In genomic region chr1:226716577-226716976, GRCh38 we compare ENCODE assay signal across 18 cellular contexts. TPM values are rescaled to one million over a fixed set of nuclear protein-coding genes. Genes with fewer than 3 reads are reported as not detected.
A peak's percentile ranks its signal among the peaks of the same experiment; 100 is the strongest.
DNase-seq lines count a peak whose midpoint lies in the region; ATAC-seq and TF ChIP-seq lines count a peak whose summit lies in the region.
"Had no signal": no experiment of that assay in that cellular context is flagged by ENCODE, and none has a peak within 500 bp of the region (broad histone marks: within the 10 kb centered on the region; RNA-seq: fewer than 3 reads in every experiment).

No MANE protein-coding gene starts in this region.

- POLR2A ChIA-PET in activated CD4-positive, alpha-beta memory T cell treated with anti-CD3 and anti-CD28 coated beads for 36 hours (lab: Charles Lee) = no interaction called here
- POLR2A ChIA-PET in activated CD4-positive, alpha-beta memory T cell treated with anti-CD3 and anti-CD28 coated beads, Interleukin-2, amount 10 ng/mL, durations not matched to agents 7 days and 5 days (lab: Charles Lee) = no interaction called here
- POLR2A ChIA-PET in OCI-LY7 (lab: Charles Lee) = interaction anchor here (0.5 kb wide), 1 partner anchor 40 kb away, joined by 3 read pairs; no protein-coding TSS in a partner anchor

- H3K36me3 ChIP-seq in OCI-LY7 (ENCODE audit: insufficient read depth, low read length) = peaks cover 62% of the 10 kb centered on the region
- no peaks in the 10 kb centered on the region for H3K36me3 ChIP-seq in WERI-Rb-1
- H3K36me3 ChIP-seq: ovary had no signal

- peaks cover 84% of the 10 kb centered on the region for H3K79me2 ChIP-seq in OCI-LY7 (ENCODE audit: insufficient read depth, low read depth, low read length)

- H3K4me2 ChIP-seq in OCI-LY7 (ENCODE audit: low read length) = peak overlapping the region; percentile 46
- H3K4me2 ChIP-seq: A549, KMS-11 had no signal

- H3K36me3 Mint-ChIP-seq in activated CD4-positive, alpha-beta memory T cell treated with anti-CD3 and anti-CD28 coated beads for 36 hours = peaks cover 33% of the 10 kb centered on the region
- peaks cover 64% of the 10 kb centered on the region for H3K36me3 Mint-ChIP-seq in activated CD4-positive, alpha-beta memory T cell treated with anti-CD3 and anti-CD28 coated beads, Interleukin-2, amount 10 ng/mL, durations not matched to agents 7 days and 5 days (ENCODE audit: low read depth)
- peaks cover 27% of the 10 kb centered on the region for H3K36me3 Mint-ChIP-seq in stimulated activated memory B cell treated with anti-CD40 and anti-IgM and Interleukin-4, amounts not matched to agents 10 μg/mL and 1 μg/mL and 100 μg/mL, for 72 hours

- no peaks in the 10 kb centered on the region for H3K9me2 ChIP-seq in OCI-LY7 (ENCODE audit: insufficient read depth, low read length)

- H3K27me3 Mint-ChIP-seq in activated CD4-positive, alpha-beta memory T cell treated with anti-CD3 and anti-CD28 coated beads for 36 hours = no peaks in the 10 kb centered on the region
- H3K27me3 Mint-ChIP-seq in activated CD4-positive, alpha-beta memory T cell treated with anti-CD3 and anti-CD28 coated beads, Interleukin-2, amount 10 ng/mL, durations not matched to agents 7 days and 5 days = no peaks in the 10 kb centered on the region
- H3K27me3 Mint-ChIP-seq in stimulated activated memory B cell treated with anti-CD40 and anti-IgM and Interleukin-4, amounts not matched to agents 10 μg/mL and 1 μg/mL and 100 μg/mL, for 72 hours = no peaks in the 10 kb centered on the region
- H3K27me3 Mint-ChIP-seq: activated CD8-positive, alpha-beta memory T cell treated with anti-CD3 and anti-CD28 coated beads, Interleukin-2, amount 10 ng/mL, durations not matched to agents 7 days and 5 days; type B pancreatic cell had no signal

- peak overlapping the region; percentile 91 for H3K27ac Mint-ChIP-seq in activated CD4-positive, alpha-beta memory T cell treated with anti-CD3 and anti-CD28 coated beads for 36 hours
- H3K27ac Mint-ChIP-seq in activated CD4-positive, alpha-beta memory T cell treated with anti-CD3 and anti-CD28 coated beads, Interleukin-2, amount 10 ng/mL, durations not matched to agents 7 days and 5 days = no peak overlapping the region
- peak overlapping the region; percentile 77 for H3K27ac Mint-ChIP-seq in stimulated activated memory B cell treated with anti-CD40 and anti-IgM and Interleukin-4, amounts not matched to agents 10 μg/mL and 1 μg/mL and 100 μg/mL, for 72 hours
- H3K27ac Mint-ChIP-seq: type B pancreatic cell had no signal

- H4K20me1 ChIP-seq in OCI-LY7 (ENCODE audit: insufficient read depth, low read length) = no peaks in the 10 kb centered on the region; the same call in 1 of the 2 replicates

- no peak overlapping the region for H2AFZ ChIP-seq in OCI-LY7 (ENCODE audit: low read length)

- intact Hi-C loops in activated CD4-positive, alpha-beta memory T cell treated with anti-CD3 and anti-CD28 coated beads for 36 hours (cut with micrococcal nuclease) = no loop called here
- intact Hi-C loops in OCI-LY7 (cut with micrococcal nuclease; ENCODE audit: unreplicated experiment) = no loop called here
- intact Hi-C loops in dorsolateral prefrontal cortex (cut with DNase I) = no loop called here

- H3K4me3 Mint-ChIP-seq in activated CD4-positive, alpha-beta memory T cell treated with anti-CD3 and anti-CD28 coated beads for 36 hours = no peak overlapping the region
- no peak overlapping the region for H3K4me3 Mint-ChIP-seq in activated CD4-positive, alpha-beta memory T cell treated with anti-CD3 and anti-CD28 coated beads, Interleukin-2, amount 10 ng/mL, durations not matched to agents 7 days and 5 days
- no peak overlapping the region for H3K4me3 Mint-ChIP-seq in stimulated activated memory B cell treated with anti-CD40 and anti-IgM and Interleukin-4, amounts not matched to agents 10 μg/mL and 1 μg/mL and 100 μg/mL, for 72 hours
- H3K4me3 Mint-ChIP-seq: type B pancreatic cell had no signal

- H3K4me1 ChIP-seq in OCI-LY7 (ENCODE audit: insufficient read depth, low read length, poor library complexity, severe bottlenecking) = peaks cover 69% of the 10 kb centered on the region
- H3K4me1 ChIP-seq: A549 had no signal

- H3K27ac ChIP-seq in OCI-LY7 (ENCODE audit: low read depth, low read length, poor library complexity, severe bottlenecking) = peak overlapping the region; percentile 99
- peak overlapping the region in 52 of 59 donors; percentile 2 to 96 (median 69) for H3K27ac ChIP-seq in dorsolateral prefrontal cortex
- H3K27ac ChIP-seq in WERI-Rb-1 = no peak overlapping the region
- H3K27ac ChIP-seq: A549, KMS-11, ovary had no signal

- no peak for DNase-seq in activated CD4-positive, alpha-beta memory T cell treated with anti-CD3 and anti-CD28 coated beads for 36 hours
- no peak for DNase-seq in activated CD4-positive, alpha-beta memory T cell treated with anti-CD3 and anti-CD28 coated beads, Interleukin-2, amount 10 ng/mL, durations not matched to agents 7 days and 5 days
- DNase-seq in OCI-LY7 (ENCODE audit: low spot score) (no peak), dorsolateral prefrontal cortex (no peak), WERI-Rb-1 (no peak)
- no peak for DNase-seq in stimulated activated naive CD4-positive, alpha-beta T cell treated with Interleukin-2 at 50 U/mL for 16 hours (lab: John Stamatoyannopoulos, UW)
- DNase-seq: activated CD8-positive, alpha-beta memory T cell treated with anti-CD3 and anti-CD28 coated beads, Interleukin-2, amount 10 ng/mL, durations not matched to agents 7 days and 5 days; central memory CD4-positive, alpha-beta T cell; NCI-H1092; NCI-H2107; NCI-H69; ovary; stimulated activated CD4-positive, alpha-beta T cell treated with anti-CD3 and anti-CD28 coated beads, Interleukin-4, amount 100 ng/mL, for 1 hour had no signal

- H3K4me3 ChIP-seq in OCI-LY7 (ENCODE audit: low read depth, low read length, poor library complexity, severe bottlenecking) (peak overlapping the region; percentile 48), dorsolateral prefrontal cortex (peak overlapping the region in 2 of 59 donors; percentile 3 to 11), WERI-Rb-1 (ENCODE audit: low read depth, low read length) (no peak overlapping the region)
- H3K4me3 ChIP-seq: A549, ovary had no signal

- no peaks in the 10 kb centered on the region for H3K27me3 ChIP-seq in dorsolateral prefrontal cortex
- no peaks in the 10 kb centered on the region for H3K27me3 ChIP-seq in WERI-Rb-1 (ENCODE audit: insufficient read depth, low read depth, severe bottlenecking)
- H3K27me3 ChIP-seq: ovary had no signal

- no peak for ATAC-seq in stimulated activated memory B cell treated with anti-CD40 and anti-IgM and Interleukin-4, amounts not matched to agents 10 μg/mL and 1 μg/mL and 100 μg/mL, for 72 hours
- no peak for ATAC-seq in GM21515 (IDR thresholded peaks at IDR 0.05; ENCODE audit: unreplicated experiment)
- ATAC-seq: A549 had no signal

- H3K9me3 ChIP-seq in OCI-LY7 (ENCODE audit: low read length) (peaks cover 11% of the 10 kb centered on the region), WERI-Rb-1 (ENCODE audit: severe bottlenecking) (no peaks in the 10 kb centered on the region)
- H3K9me3 ChIP-seq: A549, ovary had no signal

- peaks cover 16% of the 10 kb centered on the region for H3K9me3 Mint-ChIP-seq in activated CD4-positive, alpha-beta memory T cell treated with anti-CD3 and anti-CD28 coated beads for 36 hours
- H3K9me3 Mint-ChIP-seq in activated CD4-positive, alpha-beta memory T cell treated with anti-CD3 and anti-CD28 coated beads, Interleukin-2, amount 10 ng/mL, durations not matched to agents 7 days and 5 days = peaks cover 12% of the 10 kb centered on the region
- peaks cover 5% of the 10 kb centered on the region for H3K9me3 Mint-ChIP-seq in stimulated activated memory B cell treated with anti-CD40 and anti-IgM and Interleukin-4, amounts not matched to agents 10 μg/mL and 1 μg/mL and 100 μg/mL, for 72 hours
- H3K9me3 Mint-ChIP-seq: type B pancreatic cell had no signal

- peaks cover 86% of the 10 kb centered on the region for H3K4me1 Mint-ChIP-seq in activated CD4-positive, alpha-beta memory T cell treated with anti-CD3 and anti-CD28 coated beads for 36 hours (ENCODE audit: low read depth)
- peaks cover 60% of the 10 kb centered on the region for H3K4me1 Mint-ChIP-seq in activated CD4-positive, alpha-beta memory T cell treated with anti-CD3 and anti-CD28 coated beads, Interleukin-2, amount 10 ng/mL, durations not matched to agents 7 days and 5 days
- peaks cover 65% of the 10 kb centered on the region for H3K4me1 Mint-ChIP-seq in stimulated activated memory B cell treated with anti-CD40 and anti-IgM and Interleukin-4, amounts not matched to agents 10 μg/mL and 1 μg/mL and 100 μg/mL, for 72 hours

- BruUV-seq in OCI-LY7 (replicated peaks; lab: Mats Ljungman, UMichigan) = no TSS peak

- CTCF ChIA-PET in activated CD4-positive, alpha-beta memory T cell treated with anti-CD3 and anti-CD28 coated beads for 36 hours (lab: Charles Lee) = no interaction called here
- CTCF ChIA-PET in activated CD4-positive, alpha-beta memory T cell treated with anti-CD3 and anti-CD28 coated beads, Interleukin-2, amount 10 ng/mL, durations not matched to agents 7 days and 5 days (lab: Charles Lee) = no interaction called here
- CTCF ChIA-PET in OCI-LY7 (lab: Charles Lee; ENCODE audit: unreplicated experiment) = no interaction called here

- TF ChIP-seq CTCF in OCI-LY7 (conservative IDR thresholded peaks at IDR 0.05; ENCODE audit: low read length) = no peak
- TF ChIP-seq CTCF in dorsolateral prefrontal cortex (IDR thresholded peaks at IDR 0.05 in 54 of 56, conservative IDR thresholded peaks at IDR 0.05 in 2 of 56; ENCODE audit: low read depth in 1 of 56, partially characterized antibody in 56 of 56) = no peak
- no peak for TF ChIP-seq CTCF in WERI-Rb-1 (IDR thresholded peaks at IDR 0.05; ENCODE audit: low read depth, low read length)

RNA-seq across cellular contexts. Expression of gene ITPKB, which starts 22.5 kb away (rescaled TPM):
- total RNA-seq in activated CD4-positive, alpha-beta memory T cell treated with anti-CD3 and anti-CD28 coated beads for 36 hours = 10 to 100 TPM; 37.5 to 38.5 TPM
- 10 to 100 TPM; 43.6 to 44.4 TPM for total RNA-seq in activated CD4-positive, alpha-beta memory T cell treated with anti-CD3 and anti-CD28 coated beads, Interleukin-2, amount 10 ng/mL, durations not matched to agents 7 days and 5 days
- 17.8 and 20.5 TPM in 2 replicates for total RNA-seq in OCI-LY7 (2014; rRNA removed; shearing (Covaris generic))
- total RNA-seq in OCI-LY7 (2022) (33.3 and 33.4 TPM in 2 replicates), dorsolateral prefrontal cortex (100 to 1,000 TPM in 108 of 120 experiments, 10 to 100 TPM in 12; 68.5 to 431 (median 142) TPM)
